In the genomic region with DNA sequence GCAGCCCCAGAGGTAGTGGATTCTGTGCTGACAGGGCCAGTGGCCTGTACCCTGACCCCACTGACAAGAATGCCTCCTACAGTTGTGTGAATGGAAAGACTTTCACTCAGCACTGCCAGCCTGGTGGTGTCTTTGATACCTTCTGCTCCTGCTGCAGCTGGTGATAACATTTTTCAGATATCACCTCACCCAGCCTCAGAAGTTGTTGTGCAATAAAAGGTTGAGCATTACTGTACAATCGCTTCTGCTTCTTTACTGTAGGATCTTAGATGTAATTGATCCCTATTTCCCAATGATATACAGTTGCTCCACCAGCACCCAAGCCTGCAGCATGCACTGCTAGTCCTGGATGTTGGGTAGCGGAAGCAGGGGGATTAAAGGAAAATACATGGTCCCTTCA, we compare ENCODE assay signal across 1 cellular context.
TF ChIP-seq lines count a peak whose summit lies in the region.

No MANE protein-coding gene starts in this region.

TF ChIP-seq in HepG2, 621 proteins besides CTCF, POLR2A, EP300 and RAD21:
- TF ChIP-seq ZIK1 (CRISPR knock-in tag; IDR thresholded peaks at IDR 0.05; ENCODE audit: borderline replicate concordance, low read depth), result no peak
- TF ChIP-seq NFIC (IDR thresholded peaks at IDR 0.05; ENCODE audit: low read length), result no peak
- TF ChIP-seq SNAI1 (CRISPR knock-in tag; IDR thresholded peaks at IDR 0.05; ENCODE audit: borderline replicate concordance), result no peak
- peak; percentile 82 for TF ChIP-seq CEBPB (IDR thresholded peaks at IDR 0.05; ENCODE audit: borderline replicate concordance, low read depth, low read length)
